ENCODE assay signal across 2 cellular contexts in the genomic region with DNA sequence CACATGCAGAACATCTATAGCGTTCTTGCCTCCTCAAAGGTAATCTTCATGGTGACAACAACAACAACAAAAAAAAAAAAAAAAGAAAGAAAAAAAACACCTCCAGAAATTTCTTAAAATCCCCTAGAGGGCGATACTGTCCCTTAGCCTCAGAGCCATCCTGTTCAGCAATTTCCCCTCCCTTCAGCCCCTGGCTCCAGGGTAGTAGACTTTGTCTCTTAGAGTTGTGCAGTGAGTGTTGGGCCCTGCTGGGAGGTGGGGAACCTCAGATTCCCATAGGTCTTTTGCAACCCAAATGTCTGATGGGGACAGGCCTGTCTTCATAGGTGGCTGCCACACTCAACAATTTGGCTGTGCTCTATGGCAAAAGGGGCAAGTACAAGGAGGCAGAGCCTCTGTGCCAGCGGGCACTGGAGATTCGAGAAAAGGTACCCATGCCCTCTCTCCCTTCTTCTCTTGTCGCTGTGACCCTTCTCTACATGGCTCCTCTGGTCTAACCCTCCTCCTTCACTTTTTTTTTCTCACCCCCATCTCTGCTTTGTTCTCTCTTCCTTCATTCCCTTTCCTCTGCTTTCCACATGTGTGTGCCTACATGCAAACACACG.
TF ChIP-seq lines count a peak whose summit lies in the region.

No MANE protein-coding gene starts in this region.

TF ChIP-seq in HEK293, 187 proteins besides CTCF, POLR2A, EP300 and RAD21 (continues in another document):
- TF ChIP-seq, protein P1, sequence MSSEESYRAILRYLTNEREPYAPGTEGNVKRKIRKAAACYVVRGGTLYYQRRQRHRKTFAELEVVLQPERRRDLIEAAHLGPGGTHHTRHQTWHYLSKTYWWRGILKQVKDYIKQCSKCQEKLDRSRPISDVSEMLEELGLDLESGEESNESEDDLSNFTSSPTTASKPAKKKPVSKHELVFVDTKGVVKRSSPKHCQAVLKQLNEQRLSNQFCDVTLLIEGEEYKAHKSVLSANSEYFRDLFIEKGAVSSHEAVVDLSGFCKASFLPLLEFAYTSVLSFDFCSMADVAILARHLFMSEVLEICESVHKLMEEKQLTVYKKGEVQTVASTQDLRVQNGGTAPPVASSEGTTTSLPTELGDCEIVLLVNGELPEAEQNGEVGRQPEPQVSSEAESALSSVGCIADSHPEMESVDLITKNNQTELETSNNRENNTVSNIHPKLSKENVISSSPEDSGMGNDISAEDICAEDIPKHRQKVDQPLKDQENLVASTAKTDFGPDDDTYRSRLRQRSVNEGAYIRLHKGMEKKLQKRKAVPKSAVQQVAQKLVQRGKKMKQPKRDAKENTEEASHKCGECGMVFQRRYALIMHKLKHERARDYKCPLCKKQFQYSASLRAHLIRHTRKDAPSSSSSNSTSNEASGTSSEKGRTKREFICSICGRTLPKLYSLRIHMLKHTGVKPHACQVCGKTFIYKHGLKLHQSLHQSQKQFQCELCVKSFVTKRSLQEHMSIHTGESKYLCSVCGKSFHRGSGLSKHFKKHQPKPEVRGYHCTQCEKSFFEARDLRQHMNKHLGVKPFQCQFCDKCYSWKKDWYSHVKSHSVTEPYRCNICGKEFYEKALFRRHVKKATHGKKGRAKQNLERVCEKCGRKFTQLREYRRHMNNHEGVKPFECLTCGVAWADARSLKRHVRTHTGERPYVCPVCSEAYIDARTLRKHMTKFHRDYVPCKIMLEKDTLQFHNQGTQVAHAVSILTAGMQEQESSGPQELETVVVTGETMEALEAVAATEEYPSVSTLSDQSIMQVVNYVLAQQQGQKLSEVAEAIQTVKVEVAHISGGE (tag by site-specific recombination; conservative IDR thresholded peaks at IDR 0.05; ENCODE audit: low read depth) = no peak
- TF ChIP-seq, protein P2, sequence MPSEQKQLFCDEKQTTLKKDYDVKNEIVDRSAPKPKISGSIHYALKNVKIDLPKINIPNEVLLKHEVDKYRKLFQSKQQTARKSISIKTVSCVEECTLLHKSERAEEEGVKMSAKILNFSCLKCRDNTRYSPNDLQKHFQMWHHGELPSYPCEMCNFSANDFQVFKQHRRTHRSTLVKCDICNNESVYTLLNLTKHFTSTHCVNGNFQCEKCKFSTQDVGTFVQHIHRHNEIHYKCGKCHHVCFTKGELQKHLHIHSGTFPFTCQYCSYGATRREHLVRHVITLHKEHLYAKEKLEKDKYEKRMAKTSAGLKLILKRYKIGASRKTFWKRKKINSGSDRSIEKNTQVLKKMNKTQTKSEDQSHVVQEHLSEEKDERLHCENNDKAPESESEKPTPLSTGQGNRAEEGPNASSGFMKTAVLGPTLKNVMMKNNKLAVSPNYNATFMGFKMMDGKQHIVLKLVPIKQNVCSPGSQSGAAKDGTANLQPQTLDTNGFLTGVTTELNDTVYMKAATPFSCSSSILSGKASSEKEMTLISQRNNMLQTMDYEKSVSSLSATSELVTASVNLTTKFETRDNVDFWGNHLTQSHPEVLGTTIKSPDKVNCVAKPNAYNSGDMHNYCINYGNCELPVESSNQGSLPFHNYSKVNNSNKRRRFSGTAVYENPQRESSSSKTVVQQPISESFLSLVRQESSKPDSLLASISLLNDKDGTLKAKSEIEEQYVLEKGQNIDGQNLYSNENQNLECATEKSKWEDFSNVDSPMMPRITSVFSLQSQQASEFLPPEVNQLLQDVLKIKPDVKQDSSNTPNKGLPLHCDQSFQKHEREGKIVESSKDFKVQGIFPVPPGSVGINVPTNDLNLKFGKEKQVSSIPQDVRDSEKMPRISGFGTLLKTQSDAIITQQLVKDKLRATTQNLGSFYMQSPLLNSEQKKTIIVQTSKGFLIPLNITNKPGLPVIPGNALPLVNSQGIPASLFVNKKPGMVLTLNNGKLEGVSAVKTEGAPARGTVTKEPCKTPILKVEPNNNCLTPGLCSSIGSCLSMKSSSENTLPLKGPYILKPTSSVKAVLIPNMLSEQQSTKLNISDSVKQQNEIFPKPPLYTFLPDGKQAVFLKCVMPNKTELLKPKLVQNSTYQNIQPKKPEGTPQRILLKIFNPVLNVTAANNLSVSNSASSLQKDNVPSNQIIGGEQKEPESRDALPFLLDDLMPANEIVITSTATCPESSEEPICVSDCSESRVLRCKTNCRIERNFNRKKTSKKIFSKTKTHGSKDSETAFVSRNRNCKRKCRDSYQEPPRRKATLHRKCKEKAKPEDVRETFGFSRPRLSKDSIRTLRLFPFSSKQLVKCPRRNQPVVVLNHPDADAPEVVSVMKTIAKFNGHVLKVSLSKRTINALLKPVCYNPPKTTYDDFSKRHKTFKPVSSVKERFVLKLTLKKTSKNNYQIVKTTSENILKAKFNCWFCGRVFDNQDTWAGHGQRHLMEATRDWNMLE (tag by site-specific recombination; conservative IDR thresholded peaks at IDR 0.05; ENCODE audit: low read depth) = no peak
- TF ChIP-seq ZNF157 (tag by site-specific recombination; IDR thresholded peaks at IDR 0.05) (no peak), ZNF169 (tag by site-specific recombination; IDR thresholded peaks at IDR 0.05) (no peak), ZNF2 (tag by site-specific recombination; IDR thresholded peaks at IDR 0.05) (0 out of 2 replicates have a peak, but pooled peaks have one; percentile 21), ZNF549 (tag by site-specific recombination; IDR thresholded peaks at IDR 0.05) (no peak), ZSCAN23 (tag by site-specific recombination; IDR thresholded peaks at IDR 0.05) (no peak), ZNF529 (tag by site-specific recombination; IDR thresholded peaks at IDR 0.05; ENCODE audit: insufficient replicate concordance) (no peak), ZNF660 (tag by site-specific recombination; IDR thresholded peaks at IDR 0.05) (no peak), ZNF623 (tag by site-specific recombination; IDR thresholded peaks at IDR 0.05) (no peak), ZNF600 (tag by site-specific recombination; IDR thresholded peaks at IDR 0.05) (no peak), ZNF292 (tag by site-specific recombination; IDR thresholded peaks at IDR 0.05; ENCODE audit: borderline replicate concordance, low read depth) (no peak), SP7 (tag by site-specific recombination; IDR thresholded peaks at IDR 0.05) (0 out of 2 replicates have a peak, but pooled peaks have one; percentile 18), ZNF610 (tag by site-specific recombination; IDR thresholded peaks at IDR 0.05; ENCODE audit: borderline replicate concordance) (no peak), ZNF654 (tag by site-specific recombination; IDR thresholded peaks at IDR 0.05; ENCODE audit: low read depth) (peak; percentile 71)
- TF ChIP-seq, protein P3, sequence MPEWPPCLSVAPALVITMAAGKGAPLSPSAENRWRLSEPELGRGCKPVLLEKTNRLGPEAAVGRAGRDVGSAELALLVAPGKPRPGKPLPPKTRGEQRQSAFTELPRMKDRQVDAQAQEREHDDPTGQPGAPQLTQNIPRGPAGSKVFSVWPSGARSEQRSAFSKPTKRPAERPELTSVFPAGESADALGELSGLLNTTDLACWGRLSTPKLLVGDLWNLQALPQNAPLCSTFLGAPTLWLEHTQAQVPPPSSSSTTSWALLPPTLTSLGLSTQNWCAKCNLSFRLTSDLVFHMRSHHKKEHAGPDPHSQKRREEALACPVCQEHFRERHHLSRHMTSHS (tag by site-specific recombination; IDR thresholded peaks at IDR 0.05) = no peak
- TF ChIP-seq, protein P4, sequence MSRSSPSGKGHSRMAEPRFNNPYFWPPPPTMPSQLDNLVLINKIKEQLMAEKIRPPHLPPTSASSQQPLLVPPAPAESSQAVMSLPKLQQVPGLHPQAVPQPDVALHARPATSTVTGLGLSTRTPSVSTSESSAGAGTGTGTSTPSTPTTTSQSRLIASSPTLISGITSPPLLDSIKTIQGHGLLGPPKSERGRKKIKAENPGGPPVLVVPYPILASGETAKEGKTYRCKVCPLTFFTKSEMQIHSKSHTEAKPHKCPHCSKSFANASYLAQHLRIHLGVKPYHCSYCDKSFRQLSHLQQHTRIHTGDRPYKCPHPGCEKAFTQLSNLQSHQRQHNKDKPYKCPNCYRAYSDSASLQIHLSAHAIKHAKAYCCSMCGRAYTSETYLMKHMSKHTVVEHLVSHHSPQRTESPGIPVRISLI (tag by site-specific recombination; IDR thresholded peaks at IDR 0.05) = peak; percentile 89

TF ChIP-seq in H1, 55 proteins besides CTCF, POLR2A, EP300 and RAD21:
- TF ChIP-seq KDM1A (IDR thresholded peaks at IDR 0.05; ENCODE audit: borderline replicate concordance, low read length) (no peak), CREB1 (IDR thresholded peaks at IDR 0.05) (0 out of 2 replicates have a peak, but pooled peaks have one; percentile 23), EZH2 (IDR thresholded peaks at IDR 0.05; ENCODE audit: low read depth, low read length, severe bottlenecking) (no peak), TAF1 (IDR thresholded peaks at IDR 0.05; ENCODE audit: low read depth, low read length) (no peak), SP4 (IDR thresholded peaks at IDR 0.05; ENCODE audit: low read length) (0 out of 2 replicates have a peak, but pooled peaks have one; percentile 43)
